1 cellular context compared by ENCODE assay signal in the genomic region with DNA sequence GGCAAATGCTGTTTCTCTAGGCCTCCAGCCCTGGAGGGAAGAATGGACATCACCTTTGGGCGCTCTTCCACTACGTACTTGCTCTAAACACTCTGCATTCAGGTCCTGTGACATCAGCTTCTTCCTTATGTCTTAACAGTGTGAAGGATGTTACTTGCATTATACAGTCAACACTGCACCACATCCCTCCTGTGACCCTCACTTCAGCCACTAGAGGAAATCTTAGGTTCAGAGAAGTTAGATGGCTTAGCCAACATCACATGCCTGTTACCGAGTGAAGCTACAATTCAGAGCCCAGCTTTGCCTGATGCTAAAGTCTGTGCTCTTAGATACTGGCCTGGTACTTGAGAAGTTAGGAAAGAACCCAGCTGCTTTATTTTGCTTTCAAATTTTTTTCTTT.
TF ChIP-seq lines count a peak whose summit lies in the region.

No MANE protein-coding gene starts in this region.

TF ChIP-seq in HepG2, 621 proteins besides CTCF, POLR2A, EP300 and RAD21:
- TF ChIP-seq ZNF101 (CRISPR knock-in tag; IDR thresholded peaks at IDR 0.05; ENCODE audit: borderline replicate concordance, low read depth), result no peak
- TF ChIP-seq POLR2AphosphoS5 (IDR thresholded peaks at IDR 0.05; ENCODE audit: low read depth, low read length), result 0 out of 2 replicates have a peak, but pooled peaks have one; percentile 3
- TF ChIP-seq, protein P1, sequence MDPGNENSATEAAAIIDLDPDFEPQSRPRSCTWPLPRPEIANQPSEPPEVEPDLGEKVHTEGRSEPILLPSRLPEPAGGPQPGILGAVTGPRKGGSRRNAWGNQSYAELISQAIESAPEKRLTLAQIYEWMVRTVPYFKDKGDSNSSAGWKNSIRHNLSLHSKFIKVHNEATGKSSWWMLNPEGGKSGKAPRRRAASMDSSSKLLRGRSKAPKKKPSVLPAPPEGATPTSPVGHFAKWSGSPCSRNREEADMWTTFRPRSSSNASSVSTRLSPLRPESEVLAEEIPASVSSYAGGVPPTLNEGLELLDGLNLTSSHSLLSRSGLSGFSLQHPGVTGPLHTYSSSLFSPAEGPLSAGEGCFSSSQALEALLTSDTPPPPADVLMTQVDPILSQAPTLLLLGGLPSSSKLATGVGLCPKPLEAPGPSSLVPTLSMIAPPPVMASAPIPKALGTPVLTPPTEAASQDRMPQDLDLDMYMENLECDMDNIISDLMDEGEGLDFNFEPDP (CRISPR knock-in tag; conservative IDR thresholded peaks at IDR 0.05), result 0 out of 2 replicates have a peak, but pooled peaks have one; percentile 49
